ENCODE assay signal across 1 cellular context in the genomic region with DNA sequence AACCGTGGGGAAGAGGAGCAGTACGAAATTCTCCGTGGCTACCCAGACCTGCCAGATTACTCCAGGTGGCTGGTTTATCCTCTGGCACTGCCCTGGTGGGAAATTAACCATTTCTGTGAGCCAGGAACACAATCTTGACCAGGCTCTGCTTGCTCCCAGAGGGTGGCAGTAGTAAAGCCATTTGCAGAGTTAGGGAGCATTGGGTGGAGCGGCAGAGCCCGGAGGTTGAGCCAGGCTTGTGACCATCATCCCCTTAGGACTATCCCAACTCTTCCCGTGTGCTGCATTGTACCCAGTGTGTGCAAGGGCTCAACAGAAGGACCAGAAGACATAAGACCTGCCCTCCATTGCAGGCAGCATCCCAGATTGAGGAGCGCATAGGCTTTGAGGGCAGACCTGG.
TF ChIP-seq lines count a peak whose summit lies in the region.

No MANE protein-coding gene starts in this region.

TF ChIP-seq in GM23338, 12 proteins besides CTCF, POLR2A, EP300 and RAD21 (continued from another document):
- TF ChIP-seq, protein P1, sequence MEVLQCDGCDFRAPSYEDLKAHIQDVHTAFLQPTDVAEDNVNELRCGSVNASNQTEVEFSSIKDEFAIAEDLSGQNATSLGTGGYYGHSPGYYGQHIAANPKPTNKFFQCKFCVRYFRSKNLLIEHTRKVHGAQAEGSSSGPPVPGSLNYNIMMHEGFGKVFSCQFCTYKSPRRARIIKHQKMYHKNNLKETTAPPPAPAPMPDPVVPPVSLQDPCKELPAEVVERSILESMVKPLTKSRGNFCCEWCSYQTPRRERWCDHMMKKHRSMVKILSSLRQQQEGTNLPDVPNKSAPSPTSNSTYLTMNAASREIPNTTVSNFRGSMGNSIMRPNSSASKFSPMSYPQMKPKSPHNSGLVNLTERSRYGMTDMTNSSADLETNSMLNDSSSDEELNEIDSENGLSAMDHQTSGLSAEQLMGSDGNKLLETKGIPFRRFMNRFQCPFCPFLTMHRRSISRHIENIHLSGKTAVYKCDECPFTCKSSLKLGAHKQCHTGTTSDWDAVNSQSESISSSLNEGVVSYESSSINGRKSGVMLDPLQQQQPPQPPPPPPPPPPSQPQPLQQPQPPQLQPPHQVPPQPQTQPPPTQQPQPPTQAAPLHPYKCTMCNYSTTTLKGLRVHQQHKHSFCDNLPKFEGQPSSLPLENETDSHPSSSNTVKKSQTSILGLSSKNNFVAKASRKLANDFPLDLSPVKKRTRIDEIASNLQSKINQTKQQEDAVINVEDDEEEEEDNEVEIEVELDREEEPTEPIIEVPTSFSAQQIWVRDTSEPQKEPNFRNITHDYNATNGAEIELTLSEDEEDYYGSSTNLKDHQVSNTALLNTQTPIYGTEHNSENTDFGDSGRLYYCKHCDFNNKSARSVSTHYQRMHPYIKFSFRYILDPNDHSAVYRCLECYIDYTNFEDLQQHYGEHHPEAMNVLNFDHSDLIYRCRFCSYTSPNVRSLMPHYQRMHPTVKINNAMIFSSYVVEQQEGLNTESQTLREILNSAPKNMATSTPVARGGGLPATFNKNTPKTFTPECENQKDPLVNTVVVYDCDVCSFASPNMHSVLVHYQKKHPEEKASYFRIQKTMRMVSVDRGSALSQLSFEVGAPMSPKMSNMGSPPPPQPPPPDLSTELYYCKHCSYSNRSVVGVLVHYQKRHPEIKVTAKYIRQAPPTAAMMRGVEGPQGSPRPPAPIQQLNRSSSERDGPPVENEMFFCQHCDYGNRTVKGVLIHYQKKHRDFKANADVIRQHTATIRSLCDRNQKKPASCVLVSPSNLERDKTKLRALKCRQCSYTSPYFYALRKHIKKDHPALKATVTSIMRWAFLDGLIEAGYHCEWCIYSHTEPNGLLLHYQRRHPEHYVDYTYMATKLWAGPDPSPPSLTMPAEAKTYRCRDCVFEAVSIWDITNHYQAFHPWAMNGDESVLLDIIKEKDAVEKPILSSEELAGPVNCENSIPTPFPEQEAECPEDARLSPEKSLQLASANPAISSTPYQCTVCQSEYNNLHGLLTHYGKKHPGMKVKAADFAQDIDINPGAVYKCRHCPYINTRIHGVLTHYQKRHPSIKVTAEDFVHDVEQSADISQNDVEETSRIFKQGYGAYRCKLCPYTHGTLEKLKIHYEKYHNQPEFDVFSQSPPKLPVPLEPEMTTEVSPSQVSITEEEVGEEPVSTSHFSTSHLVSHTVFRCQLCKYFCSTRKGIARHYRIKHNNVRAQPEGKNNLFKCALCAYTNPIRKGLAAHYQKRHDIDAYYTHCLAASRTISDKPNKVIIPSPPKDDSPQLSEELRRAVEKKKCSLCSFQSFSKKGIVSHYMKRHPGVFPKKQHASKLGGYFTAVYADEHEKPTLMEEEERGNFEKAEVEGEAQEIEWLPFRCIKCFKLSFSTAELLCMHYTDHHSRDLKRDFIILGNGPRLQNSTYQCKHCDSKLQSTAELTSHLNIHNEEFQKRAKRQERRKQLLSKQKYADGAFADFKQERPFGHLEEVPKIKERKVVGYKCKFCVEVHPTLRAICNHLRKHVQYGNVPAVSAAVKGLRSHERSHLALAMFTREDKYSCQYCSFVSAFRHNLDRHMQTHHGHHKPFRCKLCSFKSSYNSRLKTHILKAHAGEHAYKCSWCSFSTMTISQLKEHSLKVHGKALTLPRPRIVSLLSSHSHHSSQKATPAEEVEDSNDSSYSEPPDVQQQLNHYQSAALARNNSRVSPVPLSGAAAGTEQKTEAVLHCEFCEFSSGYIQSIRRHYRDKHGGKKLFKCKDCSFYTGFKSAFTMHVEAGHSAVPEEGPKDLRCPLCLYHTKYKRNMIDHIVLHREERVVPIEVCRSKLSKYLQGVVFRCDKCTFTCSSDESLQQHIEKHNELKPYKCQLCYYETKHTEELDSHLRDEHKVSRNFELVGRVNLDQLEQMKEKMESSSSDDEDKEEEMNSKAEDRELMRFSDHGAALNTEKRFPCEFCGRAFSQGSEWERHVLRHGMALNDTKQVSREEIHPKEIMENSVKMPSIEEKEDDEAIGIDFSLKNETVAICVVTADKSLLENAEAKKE (CRISPR knock-in tag; IDR thresholded peaks at IDR 0.05): no peak
- TF ChIP-seq JUNB (IDR thresholded peaks at IDR 0.05; ENCODE audit: unreplicated experiment) (no peak), CREB1 (CRISPR knock-in tag; IDR thresholded peaks at IDR 0.05; ENCODE audit: low read depth) (no peak)
- TF ChIP-seq, protein P2, sequence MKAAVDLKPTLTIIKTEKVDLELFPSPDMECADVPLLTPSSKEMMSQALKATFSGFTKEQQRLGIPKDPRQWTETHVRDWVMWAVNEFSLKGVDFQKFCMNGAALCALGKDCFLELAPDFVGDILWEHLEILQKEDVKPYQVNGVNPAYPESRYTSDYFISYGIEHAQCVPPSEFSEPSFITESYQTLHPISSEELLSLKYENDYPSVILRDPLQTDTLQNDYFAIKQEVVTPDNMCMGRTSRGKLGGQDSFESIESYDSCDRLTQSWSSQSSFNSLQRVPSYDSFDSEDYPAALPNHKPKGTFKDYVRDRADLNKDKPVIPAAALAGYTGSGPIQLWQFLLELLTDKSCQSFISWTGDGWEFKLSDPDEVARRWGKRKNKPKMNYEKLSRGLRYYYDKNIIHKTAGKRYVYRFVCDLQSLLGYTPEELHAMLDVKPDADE (IDR thresholded peaks at IDR 0.05): no peak
